8 cellular contexts compared by ENCODE assay signal in genomic region chr6:144349690-144350132, GRCh38.
DNase-seq lines count a peak whose midpoint lies in the region; ATAC-seq and TF ChIP-seq lines count a peak whose summit lies in the region.

No MANE protein-coding gene starts in this region.

- WGBS in esophagus muscularis mucosa: 41% methylated on average over 5 of the region's 5 CpGs

- peaks cover 56 to 68% (median 60%) of the 10 kb centered on the region in 4 donors for H3K4me1 ChIP-seq in esophagus muscularis mucosa

- no peak overlapping the region; the same call in 1 of the 2 replicates for H3K27ac ChIP-seq in RWPE1
- H3K27ac ChIP-seq in esophagus muscularis mucosa (replicated peaks in 1 of 4): peak overlapping the region; percentile 8 to 49 (median 22)

- in situ Hi-C loops in GM13977 (cut with MboI; ENCODE audit: low pct_unique_long_range_greater_than_20kb, low sequenced_read_pairs, unreplicated experiment): no loop called here

- POLR2A ChIA-PET in RWPE1 (lab: Yijun Ruan, JAX; ENCODE audit: low non-redundant PET): no interaction called here

- no peaks in the 10 kb centered on the region for H3K36me3 ChIP-seq in esophagus muscularis mucosa

- H3K9me3 ChIP-seq in esophagus muscularis mucosa: no peaks in the 10 kb centered on the region

- no peak for TF ChIP-seq EP300 in esophagus muscularis mucosa (IDR thresholded peaks at IDR 0.05)

- H3K4me3 ChIP-seq in esophagus muscularis mucosa: no peak overlapping the region

- intact Hi-C loops in esophagus muscularis mucosa (cut with DNase I): no loop called here

- CTCF ChIA-PET in RWPE1 (lab: Yijun Ruan, JAX): no interaction called here

- TF ChIP-seq CTCF in GM13977 (IDR thresholded peaks at IDR 0.05; ENCODE audit: extremely low read depth, insufficient read depth, missing control alignments): no peak
- no peak for TF ChIP-seq CTCF in RWPE1 (conservative IDR thresholded peaks at IDR 0.05; ENCODE audit: low read depth)
- TF ChIP-seq CTCF in esophagus muscularis mucosa (IDR thresholded peaks at IDR 0.05): no peak

- DNase-seq in GM13977 (ENCODE audit: low spot score) (peak; percentile 17), RWPE1 (ENCODE audit: low spot score) (peak; percentile 57), esophagus muscularis mucosa (ENCODE audit: extremely low spot score) (no peak), retina (peak; percentile 24), NCI-H2227 (lab: John Stamatoyannopoulos, UW; ENCODE audit: unreplicated experiment) (no peak)

- no peak for TF ChIP-seq POLR2A in esophagus muscularis mucosa (IDR thresholded peaks at IDR 0.05; ENCODE audit: low read depth)

- ATAC-seq in HG02678 (IDR thresholded peaks at IDR 0.05; ENCODE audit: unreplicated experiment): peak; percentile 27
- ATAC-seq in HG03045 (IDR thresholded peaks at IDR 0.05; ENCODE audit: unreplicated experiment): no peak
- ATAC-seq in HG02763 (IDR thresholded peaks at IDR 0.05; ENCODE audit: unreplicated experiment): no peak

- H3K27me3 ChIP-seq in esophagus muscularis mucosa: no peaks in the 10 kb centered on the region

Comparison
In these comparisons a context has a peak if more than half of its experiments do, and no peak if none do; other contexts are left out.
1. DNase-seq: peak in GM13977 (single experiment), RWPE1 (single experiment) and retina (single experiment); none in esophagus muscularis mucosa (single experiment) and NCI-H2227 (single experiment).